1 cellular context compared by ENCODE assay signal in the genomic region with DNA sequence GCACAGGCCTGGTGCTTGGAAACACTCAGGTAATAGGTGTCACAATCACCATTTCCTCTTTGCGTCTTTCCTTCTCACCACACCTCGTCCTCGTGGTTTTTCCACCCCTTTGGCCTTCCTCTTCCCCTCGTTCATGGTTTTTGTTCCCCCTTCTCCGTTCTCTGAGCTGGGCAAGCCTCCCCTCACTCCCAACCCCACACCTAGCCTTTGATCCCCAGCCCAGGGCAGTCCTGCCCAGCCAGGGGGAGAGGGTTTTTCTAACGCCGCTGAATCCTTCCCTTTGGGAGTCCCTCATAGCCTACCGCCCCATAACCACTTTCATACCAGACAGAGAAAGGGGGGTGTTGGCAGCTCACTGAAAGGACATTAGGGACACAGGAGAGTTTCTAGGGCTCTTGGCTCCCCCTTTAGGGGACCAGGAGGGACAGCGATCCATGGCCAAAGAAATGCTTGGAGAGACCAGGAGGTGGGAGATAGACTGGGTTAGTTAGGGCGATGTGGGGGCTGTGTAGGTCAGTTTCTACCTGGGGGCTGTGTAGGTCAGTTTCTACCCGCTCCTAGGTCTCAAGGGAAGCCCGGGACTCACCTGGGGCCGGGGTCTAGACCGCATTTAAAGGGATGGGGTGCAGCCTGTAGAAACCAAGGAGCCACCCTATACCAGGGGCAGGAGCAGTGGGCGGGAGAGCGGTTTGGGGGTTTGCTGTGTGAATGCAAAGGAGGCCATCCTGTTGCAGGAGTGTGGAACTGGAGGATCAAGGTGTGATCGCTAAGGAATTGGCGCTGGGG.
TF ChIP-seq lines count a peak whose summit lies in the region.

No MANE protein-coding gene starts in this region.

TF ChIP-seq in H1, 55 proteins besides CTCF, POLR2A, EP300 and RAD21:
- TF ChIP-seq, protein P1, sequence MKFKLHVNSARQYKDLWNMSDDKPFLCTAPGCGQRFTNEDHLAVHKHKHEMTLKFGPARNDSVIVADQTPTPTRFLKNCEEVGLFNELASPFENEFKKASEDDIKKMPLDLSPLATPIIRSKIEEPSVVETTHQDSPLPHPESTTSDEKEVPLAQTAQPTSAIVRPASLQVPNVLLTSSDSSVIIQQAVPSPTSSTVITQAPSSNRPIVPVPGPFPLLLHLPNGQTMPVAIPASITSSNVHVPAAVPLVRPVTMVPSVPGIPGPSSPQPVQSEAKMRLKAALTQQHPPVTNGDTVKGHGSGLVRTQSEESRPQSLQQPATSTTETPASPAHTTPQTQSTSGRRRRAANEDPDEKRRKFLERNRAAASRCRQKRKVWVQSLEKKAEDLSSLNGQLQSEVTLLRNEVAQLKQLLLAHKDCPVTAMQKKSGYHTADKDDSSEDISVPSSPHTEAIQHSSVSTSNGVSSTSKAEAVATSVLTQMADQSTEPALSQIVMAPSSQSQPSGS (IDR thresholded peaks at IDR 0.05; ENCODE audit: low read length): no peak
- TF ChIP-seq, protein P2, sequence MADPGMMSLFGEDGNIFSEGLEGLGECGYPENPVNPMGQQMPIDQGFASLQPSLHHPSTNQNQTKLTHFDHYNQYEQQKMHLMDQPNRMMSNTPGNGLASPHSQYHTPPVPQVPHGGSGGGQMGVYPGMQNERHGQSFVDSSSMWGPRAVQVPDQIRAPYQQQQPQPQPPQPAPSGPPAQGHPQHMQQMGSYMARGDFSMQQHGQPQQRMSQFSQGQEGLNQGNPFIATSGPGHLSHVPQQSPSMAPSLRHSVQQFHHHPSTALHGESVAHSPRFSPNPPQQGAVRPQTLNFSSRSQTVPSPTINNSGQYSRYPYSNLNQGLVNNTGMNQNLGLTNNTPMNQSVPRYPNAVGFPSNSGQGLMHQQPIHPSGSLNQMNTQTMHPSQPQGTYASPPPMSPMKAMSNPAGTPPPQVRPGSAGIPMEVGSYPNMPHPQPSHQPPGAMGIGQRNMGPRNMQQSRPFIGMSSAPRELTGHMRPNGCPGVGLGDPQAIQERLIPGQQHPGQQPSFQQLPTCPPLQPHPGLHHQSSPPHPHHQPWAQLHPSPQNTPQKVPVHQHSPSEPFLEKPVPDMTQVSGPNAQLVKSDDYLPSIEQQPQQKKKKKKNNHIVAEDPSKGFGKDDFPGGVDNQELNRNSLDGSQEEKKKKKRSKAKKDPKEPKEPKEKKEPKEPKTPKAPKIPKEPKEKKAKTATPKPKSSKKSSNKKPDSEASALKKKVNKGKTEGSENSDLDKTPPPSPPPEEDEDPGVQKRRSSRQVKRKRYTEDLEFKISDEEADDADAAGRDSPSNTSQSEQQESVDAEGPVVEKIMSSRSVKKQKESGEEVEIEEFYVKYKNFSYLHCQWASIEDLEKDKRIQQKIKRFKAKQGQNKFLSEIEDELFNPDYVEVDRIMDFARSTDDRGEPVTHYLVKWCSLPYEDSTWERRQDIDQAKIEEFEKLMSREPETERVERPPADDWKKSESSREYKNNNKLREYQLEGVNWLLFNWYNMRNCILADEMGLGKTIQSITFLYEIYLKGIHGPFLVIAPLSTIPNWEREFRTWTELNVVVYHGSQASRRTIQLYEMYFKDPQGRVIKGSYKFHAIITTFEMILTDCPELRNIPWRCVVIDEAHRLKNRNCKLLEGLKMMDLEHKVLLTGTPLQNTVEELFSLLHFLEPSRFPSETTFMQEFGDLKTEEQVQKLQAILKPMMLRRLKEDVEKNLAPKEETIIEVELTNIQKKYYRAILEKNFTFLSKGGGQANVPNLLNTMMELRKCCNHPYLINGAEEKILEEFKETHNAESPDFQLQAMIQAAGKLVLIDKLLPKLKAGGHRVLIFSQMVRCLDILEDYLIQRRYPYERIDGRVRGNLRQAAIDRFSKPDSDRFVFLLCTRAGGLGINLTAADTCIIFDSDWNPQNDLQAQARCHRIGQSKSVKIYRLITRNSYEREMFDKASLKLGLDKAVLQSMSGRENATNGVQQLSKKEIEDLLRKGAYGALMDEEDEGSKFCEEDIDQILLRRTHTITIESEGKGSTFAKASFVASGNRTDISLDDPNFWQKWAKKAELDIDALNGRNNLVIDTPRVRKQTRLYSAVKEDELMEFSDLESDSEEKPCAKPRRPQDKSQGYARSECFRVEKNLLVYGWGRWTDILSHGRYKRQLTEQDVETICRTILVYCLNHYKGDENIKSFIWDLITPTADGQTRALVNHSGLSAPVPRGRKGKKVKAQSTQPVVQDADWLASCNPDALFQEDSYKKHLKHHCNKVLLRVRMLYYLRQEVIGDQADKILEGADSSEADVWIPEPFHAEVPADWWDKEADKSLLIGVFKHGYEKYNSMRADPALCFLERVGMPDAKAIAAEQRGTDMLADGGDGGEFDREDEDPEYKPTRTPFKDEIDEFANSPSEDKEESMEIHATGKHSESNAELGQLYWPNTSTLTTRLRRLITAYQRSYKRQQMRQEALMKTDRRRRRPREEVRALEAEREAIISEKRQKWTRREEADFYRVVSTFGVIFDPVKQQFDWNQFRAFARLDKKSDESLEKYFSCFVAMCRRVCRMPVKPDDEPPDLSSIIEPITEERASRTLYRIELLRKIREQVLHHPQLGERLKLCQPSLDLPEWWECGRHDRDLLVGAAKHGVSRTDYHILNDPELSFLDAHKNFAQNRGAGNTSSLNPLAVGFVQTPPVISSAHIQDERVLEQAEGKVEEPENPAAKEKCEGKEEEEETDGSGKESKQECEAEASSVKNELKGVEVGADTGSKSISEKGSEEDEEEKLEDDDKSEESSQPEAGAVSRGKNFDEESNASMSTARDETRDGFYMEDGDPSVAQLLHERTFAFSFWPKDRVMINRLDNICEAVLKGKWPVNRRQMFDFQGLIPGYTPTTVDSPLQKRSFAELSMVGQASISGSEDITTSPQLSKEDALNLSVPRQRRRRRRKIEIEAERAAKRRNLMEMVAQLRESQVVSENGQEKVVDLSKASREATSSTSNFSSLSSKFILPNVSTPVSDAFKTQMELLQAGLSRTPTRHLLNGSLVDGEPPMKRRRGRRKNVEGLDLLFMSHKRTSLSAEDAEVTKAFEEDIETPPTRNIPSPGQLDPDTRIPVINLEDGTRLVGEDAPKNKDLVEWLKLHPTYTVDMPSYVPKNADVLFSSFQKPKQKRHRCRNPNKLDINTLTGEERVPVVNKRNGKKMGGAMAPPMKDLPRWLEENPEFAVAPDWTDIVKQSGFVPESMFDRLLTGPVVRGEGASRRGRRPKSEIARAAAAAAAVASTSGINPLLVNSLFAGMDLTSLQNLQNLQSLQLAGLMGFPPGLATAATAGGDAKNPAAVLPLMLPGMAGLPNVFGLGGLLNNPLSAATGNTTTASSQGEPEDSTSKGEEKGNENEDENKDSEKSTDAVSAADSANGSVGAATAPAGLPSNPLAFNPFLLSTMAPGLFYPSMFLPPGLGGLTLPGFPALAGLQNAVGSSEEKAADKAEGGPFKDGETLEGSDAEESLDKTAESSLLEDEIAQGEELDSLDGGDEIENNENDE (IDR thresholded peaks at IDR 0.05; ENCODE audit: insufficient replicate concordance, low read length): no peak
- TF ChIP-seq HDAC6 (IDR thresholded peaks at IDR 0.05; ENCODE audit: low read depth, low read length) (no peak), SIN3A (conservative IDR thresholded peaks at IDR 0.05 in 1 of 2, IDR thresholded peaks at IDR 0.05 in 1 of 2; ENCODE audit: low read depth in 1 of 2, low read length in 2 of 2) (no peak), SAP30 (IDR thresholded peaks at IDR 0.05; ENCODE audit: insufficient read depth, insufficient replicate concordance, low read length) (peak; percentile 6), TCF12 (IDR thresholded peaks at IDR 0.05; ENCODE audit: low read depth, low read length) (no peak), YY1 (IDR thresholded peaks at IDR 0.05; ENCODE audit: low read depth, low read length) (no peak), TAF1 (IDR thresholded peaks at IDR 0.05; ENCODE audit: low read depth, low read length) (0 out of 2 replicates have a peak, but pooled peaks have one; percentile 8), BRCA1 (IDR thresholded peaks at IDR 0.05; ENCODE audit: low read depth, low read length) (peak; percentile 12; the same call in 1 of the 2 replicates), EZH2 (IDR thresholded peaks at IDR 0.05; ENCODE audit: low read depth, low read length, severe bottlenecking) (no peak), CBX5 (IDR thresholded peaks at IDR 0.05; ENCODE audit: low read depth, low read length) (no peak), CREB1 (IDR thresholded peaks at IDR 0.05) (no peak), ASH2L (IDR thresholded peaks at IDR 0.05; ENCODE audit: low read length) (no peak), FOSL1 (IDR thresholded peaks at IDR 0.05; ENCODE audit: insufficient read depth, low read depth, low read length) (no peak)
